20 cellular contexts compared by ENCODE assay signal in the genomic region with DNA sequence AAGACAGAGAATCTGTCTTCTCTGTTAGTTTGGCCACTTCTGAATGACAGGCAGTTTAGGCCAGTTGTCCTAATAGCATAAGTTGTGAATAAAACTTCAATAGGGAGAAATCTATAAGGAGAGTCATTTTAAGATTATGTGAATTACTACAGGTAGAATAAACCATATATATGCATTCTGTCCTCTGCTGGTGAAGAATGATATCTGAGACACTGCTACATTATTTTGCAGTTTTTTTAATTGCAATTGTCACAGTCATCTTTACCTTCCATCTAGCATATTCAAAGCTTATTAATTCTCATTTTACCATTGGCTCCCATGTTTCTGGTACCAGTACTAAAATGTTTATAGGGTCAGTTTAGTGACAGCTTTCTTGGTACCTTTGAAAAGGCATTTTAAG.
DNase-seq lines count a peak whose midpoint lies in the region; ATAC-seq and TF ChIP-seq lines count a peak whose summit lies in the region.
"Had no signal": no experiment of that assay in that cellular context is flagged by ENCODE, and none has a peak within 500 bp of the region (broad histone marks: within the 10 kb centered on the region; RNA-seq: fewer than 3 reads in every experiment).

No MANE protein-coding gene starts in this region.

- TF ChIP-seq CTCF in Loucy (conservative IDR thresholded peaks at IDR 0.05; ENCODE audit: low read length) (peak; percentile 19; the same call in 1 of the 2 replicates), VCaP (conservative IDR thresholded peaks at IDR 0.05) (peak; percentile 63), neural crest cell (conservative IDR thresholded peaks at IDR 0.05) (peak; percentile 26)

- no peaks in the 10 kb centered on the region for H3K9me2 ChIP-seq in Loucy (replicated peaks; ENCODE audit: low read depth, low read length)

- H3K4me2 ChIP-seq in Loucy (ENCODE audit: low read depth, low read length, poor library complexity, severe bottlenecking) = no peak overlapping the region

- DNase-seq in DMS 273 (lab: John Stamatoyannopoulos, UW; ENCODE audit: unreplicated experiment) (peak; percentile 1), DMS 273 treated with DMSO at 0.1 percent for 48 hours (lab: John Stamatoyannopoulos, UW) (no peak), neural crest cell (ENCODE audit: low read depth, low spot score) (no peak), NCI-H1048 (lab: John Stamatoyannopoulos, UW) (no peak)
- no peak for DNase-seq in stimulated activated naive CD8-positive, alpha-beta T cell treated with anti-CD3 and anti-CD28 coated beads, Interleukin-15, Interleukin-2, amounts not matched to agents 100 U/mL and 50 U/mL, for 24 hours
- DNase-seq: 8988T, C1 segment of cervical spinal cord, DMS79 treated with DMSO at 0.1 percent for 48 hours, GDM1, GM23248, HFFc6, MV-4-11, NCI-H1436 treated with DMSO at 0.1 percent for 48 hours, NCI-H2081 treated with DMSO at 0.1 percent for 48 hours, SW 1271 had no signal

- no peaks in the 10 kb centered on the region for H3K79me2 ChIP-seq in Loucy (ENCODE audit: insufficient read depth, low read length)

- H3K9me3 Mint-ChIP-seq in neural crest cell = no peaks in the 10 kb centered on the region

- no peaks in the 10 kb centered on the region for H3K9me3 ChIP-seq in Loucy (ENCODE audit: insufficient read depth, low read depth, low read length)

- H3K4me1 ChIP-seq in Loucy (ENCODE audit: insufficient read depth, low read length, poor library complexity, severe bottlenecking) = no peaks in the 10 kb centered on the region

- H3K4me3 Mint-ChIP-seq in neural crest cell = no peak overlapping the region
- H3K4me3 Mint-ChIP-seq: HFFc6; T-helper 2 cell treated with Interferon-gamma antibody and Interleukin-4, amounts not matched to agents 5 μg/mL and 100 μg/mL, for 36 hours had no signal

- no peak overlapping the region for H3K27ac ChIP-seq in VCaP
- H3K27ac ChIP-seq: GM23248 had no signal

- H3K27me3 Mint-ChIP-seq in neural crest cell (ENCODE audit: low read depth) = no peaks in the 10 kb centered on the region

- H3K36me3 ChIP-seq in Loucy (ENCODE audit: insufficient read depth, low read length) = no peaks in the 10 kb centered on the region

- H3K4me1 Mint-ChIP-seq in neural crest cell = no peaks in the 10 kb centered on the region

- ATAC-seq in stimulated activated naive CD8-positive, alpha-beta T cell treated with anti-CD3 and anti-CD28 coated beads, Interleukin-15, Interleukin-2, amounts not matched to agents 100 U/mL and 50 U/mL, for 24 hours = no peak
- ATAC-seq in HG02973 (IDR thresholded peaks at IDR 0.05; ENCODE audit: unreplicated experiment) = no peak
- ATAC-seq: HepG2 had no signal

- no peaks in the 10 kb centered on the region for H3K27me3 ChIP-seq in Loucy (ENCODE audit: insufficient read depth, low read length, poor library complexity, severe bottlenecking)

- H3K36me3 Mint-ChIP-seq in neural crest cell (ENCODE audit: low read depth) = no peaks in the 10 kb centered on the region

- no peak overlapping the region for H2AFZ ChIP-seq in Loucy (ENCODE audit: low read length)
- H2AFZ ChIP-seq: GM23248 had no signal

- H4K20me1 ChIP-seq in Loucy (ENCODE audit: insufficient read depth, low read length, poor library complexity, severe bottlenecking) = no peaks in the 10 kb centered on the region

- no peaks in the 10 kb centered on the region for H3F3A ChIP-seq in Loucy (ENCODE audit: low read depth)

- H3K27ac Mint-ChIP-seq in neural crest cell (ENCODE audit: unreplicated experiment) = no peak overlapping the region
- H3K27ac Mint-ChIP-seq: HFFc6; T-helper 2 cell treated with Interferon-gamma antibody and Interleukin-4, amounts not matched to agents 5 μg/mL and 100 μg/mL, for 36 hours had no signal

- no peak overlapping the region for H3K9ac ChIP-seq in Loucy (ENCODE audit: low read depth, low read length, poor library complexity, severe bottlenecking)
- H3K9ac ChIP-seq: GM23248 had no signal

- no peak overlapping the region for H3K4me3 ChIP-seq in Loucy (ENCODE audit: low read length, poor library complexity, severe bottlenecking)
- H3K4me3 ChIP-seq: GM23248 had no signal
